8 cellular contexts compared by ENCODE assay signal in genomic region chr7:5823504-5824296, GRCh38. TPM values are rescaled to one million over a fixed set of nuclear protein-coding genes. Genes with fewer than 3 reads are reported as not detected.
DNase-seq lines count a peak whose midpoint lies in the region; ATAC-seq, FAIRE-seq and TF ChIP-seq lines count a peak whose summit lies in the region.
"Not testable (repeated sequence)": the region's sequence is repeated elsewhere in the genome, so short reads cannot be mapped to it uniquely, and the experiment has no call there.

No MANE protein-coding gene starts in this region.

- H3K79me2 ChIP-seq in K562 (ENCODE audit: control insufficient read depth, insufficient read depth, low read length); fibroblast of lung (ENCODE audit: control insufficient read depth, insufficient read depth, low read length): not testable (repeated sequence)

- H3K27me3 ChIP-seq in K562 (ENCODE audit: control insufficient read depth in 2 of 2, insufficient read depth in 2 of 2, low read length in 2 of 2); fibroblast of lung (ENCODE audit: control insufficient read depth, insufficient read depth, low read length); lung (ENCODE audit: control insufficient read depth, insufficient read depth); psoas muscle (ENCODE audit: insufficient read depth in 3 of 3, low read length in 2 of 3); upper lobe of right lung: not testable (repeated sequence)

- H3K27me3 Mint-ChIP-seq in activated CD4-positive, alpha-beta T cell treated with anti-CD3 and anti-CD28 coated beads for 36 hours = not testable (repeated sequence)

- not testable (repeated sequence) for TF ChIP-seq EP300 in K562 (IDR thresholded peaks at IDR 0.05; ENCODE audit: low read length)

- in situ Hi-C loops in K562 (cut with MboI) = loop anchor here (10.0 kb wide), 1 partner anchor 679 kb away; no protein-coding TSS in a partner anchor

- not testable (repeated sequence) for DNase-seq in LNCaP clone FGC (ENCODE audit: low read depth); fibroblast of lung (ENCODE audit: low read depth in 2 of 2); lung (ENCODE audit: low spot score); upper lobe of right lung
- peak; percentile 18 for DNase-seq in activated CD4-positive, alpha-beta T cell treated with anti-CD3 and anti-CD28 coated beads for 36 hours
- DNase-seq in K562 (ENCODE audit: extremely low read depth in 1 of 4, low spot score in 3 of 4) = peak in 1 of 4 experiments; percentile 10
- peak in 1 of 2 donors; percentile 28 for DNase-seq in psoas muscle

- H3K4me1 Mint-ChIP-seq in activated CD4-positive, alpha-beta T cell treated with anti-CD3 and anti-CD28 coated beads for 36 hours = peaks cover 31% of the 10 kb centered on the region

- H2AFZ ChIP-seq in K562 (ENCODE audit: low read depth, low read length) = peak overlapping the region; percentile 93
- peak overlapping the region; percentile 93 for H2AFZ ChIP-seq in fibroblast of lung (ENCODE audit: low read length)

- 8% methylated on average over 16 of the region's 18 CpGs for WGBS in K562 (ENCODE audit: insufficient coverage, low coverage, missing lambda C conversion rate)
- WGBS in lung, 2 donors = 45 to 53% methylated on average over 18 of the region's 18 CpGs
- WGBS in psoas muscle, 3 donors = 39 to 48% (median 42%) methylated on average over 18 of the region's 18 CpGs

- ATAC-seq in activated CD4-positive, alpha-beta T cell treated with anti-CD3 and anti-CD28 coated beads for 36 hours; lung (ENCODE audit: insufficient read depth, low FRiP score): not testable (repeated sequence)
- peak; percentile 5; the same call in 2 of the 3 replicates for ATAC-seq in K562
- peak; percentile 1 to 13 (median 4) for ATAC-seq in psoas muscle
- ATAC-seq in upper lobe of right lung = peak; percentile 4

- TF ChIP-seq POLR2A in K562 (conservative IDR thresholded peaks at IDR 0.05) = not testable (repeated sequence)

- not testable (repeated sequence) for H3K9me3 Mint-ChIP-seq in activated CD4-positive, alpha-beta T cell treated with anti-CD3 and anti-CD28 coated beads for 36 hours (ENCODE audit: low read depth)

- POLR2A ChIA-PET in activated CD4-positive, alpha-beta T cell treated with anti-CD3 and anti-CD28 coated beads for 36 hours (lab: Charles Lee) = not testable (repeated sequence)
- POLR2A ChIA-PET in K562 (lab: Yijun Ruan, JAX) = interaction anchor here (1.1 to 1.2 kb wide), 2 partner anchors 10 to 536 kb away, joined by 3 read pairs; no protein-coding TSS in a partner anchor

- FAIRE-seq in K562 (lab: Jason Lieb, UNC) = not testable (repeated sequence)

- H3K9me1 ChIP-seq in K562 (ENCODE audit: control insufficient read depth, insufficient read depth, low read length) = not testable (repeated sequence)

- H3K27ac ChIP-seq in K562 (ENCODE audit: extremely low read depth, low read depth, low read length); fibroblast of lung (ENCODE audit: insufficient read depth, low read length); lung (ENCODE audit: low read depth in 1 of 2, low read length in 1 of 2); psoas muscle; upper lobe of right lung: not testable (repeated sequence)

- TF ChIP-seq RAD21 in K562 (CRISPR knock-in tag; conservative IDR thresholded peaks at IDR 0.05 in 1 of 2, IDR thresholded peaks at IDR 0.05 in 1 of 2) = not testable (repeated sequence)

- intact Hi-C loops in activated CD4-positive, alpha-beta T cell treated with anti-CD3 and anti-CD28 coated beads for 36 hours (cut with DNase I, micrococcal nuclease) = loop anchor here (1.0 to 5.0 kb wide), 3 partner anchors 42 to 186 kb away; partner anchors contain the start of genes RNF216 (in 2 of the 2), AIMP2 (in 1 of the 2) and PMS2 (in 1 of the 2)
- intact Hi-C loops in K562 (cut with micrococcal nuclease) = loop anchor here (10.0 kb wide), 2 partner anchors 119 to 329 kb away; no protein-coding TSS in a partner anchor
- intact Hi-C loops in psoas muscle (cut with DNase I); upper lobe of right lung (cut with DNase I): not testable (repeated sequence)

- H3K36me3 ChIP-seq in ES-I3 (ENCODE audit: insufficient read depth, low read length); K562 (ENCODE audit: control insufficient read depth, insufficient read depth, low read length); fibroblast of lung (ENCODE audit: control insufficient read depth, insufficient read depth, low read length); lung (ENCODE audit: control insufficient read depth in 2 of 2, insufficient read depth in 2 of 2, low read length in 2 of 2); psoas muscle (ENCODE audit: insufficient read depth in 1 of 2, low read depth in 1 of 2); upper lobe of right lung: not testable (repeated sequence)

- not testable (repeated sequence) for H4K20me1 ChIP-seq in K562 (replicated peaks; ENCODE audit: control insufficient read depth, insufficient read depth, low read length); fibroblast of lung (ENCODE audit: control insufficient read depth, extremely low read depth, insufficient read depth, low read length)

- CTCF ChIA-PET in activated CD4-positive, alpha-beta T cell treated with anti-CD3 and anti-CD28 coated beads for 36 hours (lab: Charles Lee) = interaction anchor here (0.6 to 1.5 kb wide), 5 partner anchors 39 to 265 kb away, joined by 3 to 5 read pairs (median 4); partner anchors contain the start of gene RNF216
- CTCF ChIA-PET in K562 (lab: Yijun Ruan, JAX; ENCODE audit: low intra/inter-chr PET ratio) = not testable (repeated sequence)

- peak overlapping the region; percentile 74 for H3K4me3 Mint-ChIP-seq in activated CD4-positive, alpha-beta T cell treated with anti-CD3 and anti-CD28 coated beads for 36 hours

- H3K9me3 ChIP-seq in ES-I3 (ENCODE audit: control insufficient read depth, insufficient read depth, low read length); K562 (replicated peaks; ENCODE audit: control insufficient read depth, insufficient read depth, low read depth, low read length); fibroblast of lung (ENCODE audit: control insufficient read depth, insufficient read depth, low read depth, low read length); lung (ENCODE audit: control insufficient read depth in 2 of 2, insufficient read depth in 1 of 2, low read length in 1 of 2); psoas muscle; upper lobe of right lung: not testable (repeated sequence)

- peak overlapping the region; percentile 89 for H3K27ac Mint-ChIP-seq in activated CD4-positive, alpha-beta T cell treated with anti-CD3 and anti-CD28 coated beads for 36 hours

- peak overlapping the region; percentile 74; the same call in 1 of the 2 replicates for H3K9ac ChIP-seq in ES-I3 (ENCODE audit: low read depth, low read length)
- peak overlapping the region; percentile 32 to 94; a peak in 3 of 4 replicates for H3K9ac ChIP-seq in K562 (ENCODE audit: insufficient read depth in 1 of 2, low read depth in 2 of 2, low read length in 2 of 2)
- H3K9ac ChIP-seq in fibroblast of lung (ENCODE audit: insufficient read depth, low read length) = not testable (repeated sequence)

- H3K36me3 Mint-ChIP-seq in activated CD4-positive, alpha-beta T cell treated with anti-CD3 and anti-CD28 coated beads for 36 hours (ENCODE audit: low read depth) = not testable (repeated sequence)

- H3K4me1 ChIP-seq in ES-I3 (ENCODE audit: insufficient read depth, low read length); fibroblast of lung (ENCODE audit: control insufficient read depth, extremely low read depth, insufficient read depth, low read length); lung (ENCODE audit: control insufficient read depth in 2 of 2, insufficient read depth in 2 of 2, low read length in 2 of 2); psoas muscle; upper lobe of right lung: not testable (repeated sequence)
- peaks cover 4 to 19% of the 10 kb centered on the region in 2 experiments; a peak in 4 of 5 replicates for H3K4me1 ChIP-seq in K562 (replicated peaks in 1 of 2; ENCODE audit: control insufficient read depth in 2 of 2, insufficient read depth in 2 of 2, low read length in 2 of 2)

- not testable (repeated sequence) for BruUV-seq in K562 (replicated peaks; lab: Mats Ljungman, UMichigan)

- H3K4me2 ChIP-seq in K562 (ENCODE audit: insufficient read depth, low read length) = peak overlapping the region; percentile 87
- peak overlapping the region; percentile 83 for H3K4me2 ChIP-seq in fibroblast of lung (ENCODE audit: extremely low read depth, insufficient read depth, low read length)

- TF ChIP-seq CTCF in LNCaP clone FGC (IDR thresholded peaks at IDR 0.05; ENCODE audit: control insufficient read depth, extremely low read depth, insufficient read depth); K562 (IDR thresholded peaks at IDR 0.05 in 2 of 3, conservative IDR thresholded peaks at IDR 0.05 in 1 of 3; ENCODE audit: insufficient read depth in 2 of 3, low read depth in 1 of 3, low read length in 3 of 3); fibroblast of lung (conservative IDR thresholded peaks at IDR 0.05 in 1 of 2, IDR thresholded peaks at IDR 0.05 in 1 of 2; ENCODE audit: low read depth in 1 of 2, low read length in 2 of 2); lung (IDR thresholded peaks at IDR 0.05; ENCODE audit: control extremely low read depth, extremely low read depth); psoas muscle (IDR thresholded peaks at IDR 0.05); upper lobe of right lung (IDR thresholded peaks at IDR 0.05): not testable (repeated sequence)

- peak overlapping the region; percentile 90 for H3K4me3 ChIP-seq in LNCaP clone FGC (ENCODE audit: low read depth, low read length)
- peak overlapping the region; percentile 53 for H3K4me3 ChIP-seq in K562
- H3K4me3 ChIP-seq in fibroblast of lung (replicated peaks in 1 of 4; ENCODE audit: control extremely low read depth in 1 of 4, insufficient read depth in 1 of 4, low read depth in 3 of 4, low read length in 4 of 4) = peak overlapping the region; percentile 65 to 73 (median 71)
- peak overlapping the region; percentile 68 for H3K4me3 ChIP-seq in lung
- peak overlapping the region; percentile 73 for H3K4me3 ChIP-seq in psoas muscle
- peak overlapping the region; percentile 61 for H3K4me3 ChIP-seq in upper lobe of right lung

RNA-seq across cellular contexts. Expression of gene RNF216, which starts 42.2 kb away (rescaled TPM):
- 10 to 100 TPM; 37.2 to 41.1 TPM for total RNA-seq in activated CD4-positive, alpha-beta T cell treated with anti-CD3 and anti-CD28 coated beads for 36 hours
- total RNA-seq in K562 (2011; cell fraction: chromatin; rRNA removed; ENCODE audit: low replicate concordance) = 121 and 161 TPM in 2 replicates
- 71.5 and 73.4 TPM in 2 replicates for total RNA-seq in K562 (2011; cell fraction: nucleolus; rRNA removed)
- total RNA-seq in K562 (2011; cell fraction: nucleoplasm; rRNA removed) = 64.7 and 80.1 TPM in 2 replicates
- 18.9 and 19.1 TPM in 2 replicates for total RNA-seq in K562 (2014; rRNA removed)
- 23.4 and 24.0 TPM in 2 replicates for total RNA-seq in K562 (2014; rRNA removed; fragmentation: Illumina TruSeq; extraction: Trizol)
- 25.5 and 27.0 TPM in 2 replicates for total RNA-seq in K562 (2015; rRNA removed; fragmentation: Illumina TruSeq; extraction: Trizol)
- total RNA-seq in K562 (2021) = 30.6 and 31.5 TPM in 2 replicates
- 31.3 and 35.0 TPM in 2 replicates for polyA plus RNA-seq in K562 (2011; rRNA removed)
- 17.2 and 17.8 TPM in 2 replicates for polyA plus RNA-seq in K562 (2011; cell fraction: cytosol; rRNA removed)
- 91.1 and 92.7 TPM in 2 replicates for polyA plus RNA-seq in K562 (2011; cell fraction: nucleus; rRNA removed)
- polyA plus RNA-seq in K562 (2012) = 19.2 and 26.1 TPM in 2 replicates
- 24.7 and 25.5 TPM in 2 replicates for polyA plus RNA-seq in K562 (2014; fragmentation: Illumina TruSeq; extraction: Trizol)
- polyA plus RNA-seq in K562 (2014; fragmentation: Nextera tagmentation; extraction: Ambion mirVana) = 1 to 10 TPM; 5.0 to 8.8 TPM
- 28.6 and 32.1 TPM in 2 replicates for polyA plus RNA-seq in K562 (2014; rRNA removed)
- 48.7 and 53.2 TPM in 2 replicates for polyA minus RNA-seq in K562 (2011; rRNA and poly(A)+ RNA removed)
- polyA minus RNA-seq in K562 (2011; cell fraction: cytosol; rRNA and poly(A)+ RNA removed) = 20.9 and 22.3 TPM in 2 replicates
- polyA minus RNA-seq in K562 (2011; cell fraction: nucleus; rRNA and poly(A)+ RNA removed) = 38.4 and 70.9 TPM in 2 replicates
- 28.8 and 31.4 TPM in 2 replicates for total RNA-seq in fibroblast of lung
- 28.5 and 30.2 TPM in 2 replicates for polyA plus RNA-seq in fibroblast of lung
- 21.1 and 22.6 TPM in 2 replicates for polyA plus RNA-seq in fibroblast of lung (2012)
- polyA minus RNA-seq in fibroblast of lung (ENCODE audit: low replicate concordance) = 29.8 and 32.6 TPM in 2 replicates
- 10 to 100 TPM; 26.3 to 37.9 TPM for total RNA-seq in lung
- polyA plus RNA-seq in lung = 10 to 100 TPM; 10.3 to 13.7 TPM
- 10 to 100 TPM; 23.5 to 24.9 (median 24.2) TPM for total RNA-seq in psoas muscle
- polyA plus RNA-seq in psoas muscle = 10 to 100 TPM; 11.4 to 26.3 (median 12.0) TPM
- 32.1 TPM for total RNA-seq in upper lobe of right lung

RNA-seq across cellular contexts. Expression of gene OCM, which starts 56.9 kb away (rescaled TPM):
- total RNA-seq in activated CD4-positive, alpha-beta T cell treated with anti-CD3 and anti-CD28 coated beads for 36 hours = not detected
- not detected in 2 replicates for total RNA-seq in K562 (2011; cell fraction: chromatin; rRNA removed; ENCODE audit: low replicate concordance)
- total RNA-seq in K562 (2011; cell fraction: nucleolus; rRNA removed) = not detected in 2 replicates
- total RNA-seq in K562 (2011; cell fraction: nucleoplasm; rRNA removed) = not detected in 2 replicates
- total RNA-seq in K562 (2014; rRNA removed) (not detected in 2 replicates), K562 (2014; rRNA removed; fragmentation: Illumina TruSeq; extraction: Trizol) (not detected in 2 replicates), K562 (2015; rRNA removed; fragmentation: Illumina TruSeq; extraction: Trizol) (not detected in 2 replicates), K562 (2021) (not detected in 2 replicates), fibroblast of lung (not detected in 2 replicates), lung (not detected), psoas muscle (not detected), upper lobe of right lung (not detected)
- polyA plus RNA-seq in K562 (2011; rRNA removed) (not detected in 2 replicates), K562 (2014; fragmentation: Illumina TruSeq; extraction: Trizol) (not detected in 2 replicates), K562 (2014; fragmentation: Nextera tagmentation; extraction: Ambion mirVana) (not detected), K562 (2014; rRNA removed) (not detected in 2 replicates), fibroblast of lung (not detected in 2 replicates), lung (under 1 TPM; 0.07 to 0.37 TPM), psoas muscle (not detected)
- not detected in 2 replicates for polyA plus RNA-seq in K562 (2011; cell fraction: cytosol; rRNA removed)
- polyA plus RNA-seq in K562 (2011; cell fraction: nucleus; rRNA removed) = not detected in 2 replicates
- polyA plus RNA-seq in K562 (2012) = not detected in 2 replicates
- polyA minus RNA-seq in K562 (2011; rRNA and poly(A)+ RNA removed) = not detected in 2 replicates
- polyA minus RNA-seq in K562 (2011; cell fraction: cytosol; rRNA and poly(A)+ RNA removed) = not detected in 2 replicates
- polyA minus RNA-seq in K562 (2011; cell fraction: nucleus; rRNA and poly(A)+ RNA removed) = not detected in 2 replicates
- polyA plus RNA-seq in fibroblast of lung (2012) = not detected in 2 replicates
- not detected in 2 replicates for polyA minus RNA-seq in fibroblast of lung (ENCODE audit: low replicate concordance)
